ENCODE assay signal across 17 cellular contexts in the genomic region with DNA sequence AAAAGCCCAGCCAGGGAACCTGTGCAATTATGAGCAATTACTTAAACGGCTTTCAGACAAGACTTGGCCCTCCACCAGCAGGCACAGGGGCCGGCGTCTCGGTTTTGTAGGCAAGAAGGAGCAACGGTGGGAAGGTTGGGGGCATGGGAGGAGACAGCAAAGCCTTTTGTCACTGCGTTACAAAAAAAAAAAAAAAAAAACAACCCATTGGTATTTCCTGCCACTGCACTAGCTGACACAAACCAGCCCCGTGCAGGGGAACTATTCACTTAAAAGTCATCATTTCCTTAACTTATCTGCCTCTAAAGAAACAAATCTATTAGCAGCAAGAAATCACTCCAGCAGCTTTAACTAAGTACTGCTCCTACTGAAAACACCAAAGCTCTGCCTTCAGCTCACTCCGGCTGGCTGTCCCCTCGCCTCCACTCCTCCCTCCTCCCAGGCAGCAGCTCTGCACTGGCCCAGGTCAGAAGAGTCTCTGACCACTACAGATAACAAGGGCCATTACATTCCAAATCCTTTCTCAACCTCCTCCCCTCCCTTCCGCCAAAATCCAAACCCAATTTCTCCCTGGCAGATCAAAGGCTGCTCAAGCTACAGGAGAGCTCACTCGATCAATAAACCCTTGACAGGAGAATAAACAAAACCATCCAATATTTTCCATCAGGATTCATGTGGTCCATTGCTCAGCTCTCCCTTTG.
DNase-seq lines count a peak whose midpoint lies in the region; ATAC-seq, FAIRE-seq and TF ChIP-seq lines count a peak whose summit lies in the region.
"Had no signal": no experiment of that assay in that cellular context is flagged by ENCODE, and none has a peak within 500 bp of the region (broad histone marks: within the 10 kb centered on the region; RNA-seq: fewer than 3 reads in every experiment).

No MANE protein-coding gene starts in this region.

- no peak overlapping the region for H2BK5ac ChIP-seq in H9 (ENCODE audit: insufficient read length, low read length)

- H4K20me1 ChIP-seq in H9 (ENCODE audit: control insufficient read depth, insufficient read depth, insufficient read length) (no peaks in the 10 kb centered on the region), osteoblast (ENCODE audit: insufficient read depth, low read length) (no peaks in the 10 kb centered on the region)

- H3K27ac ChIP-seq in H9 (ENCODE audit: insufficient read length, low read depth, low read length), result no peak overlapping the region
- peak overlapping the region; percentile 13 for H3K27ac ChIP-seq in left ventricle myocardium inferior (replicated peaks)
- H3K27ac ChIP-seq in osteoblast (ENCODE audit: low read depth, low read length), result no peak overlapping the region
- no peak overlapping the region for H3K27ac ChIP-seq in tibial artery

- H3K9me3 ChIP-seq in H9 (ENCODE audit: control insufficient read depth, low read depth, low read length) (no peaks in the 10 kb centered on the region), left ventricle myocardium inferior (replicated peaks) (peaks cover 6% of the 10 kb centered on the region), osteoblast (ENCODE audit: low read depth, low read length) (no peaks in the 10 kb centered on the region), tibial artery (no peaks in the 10 kb centered on the region)
- H3K9me3 ChIP-seq: spleen had no signal

- H2AK5ac ChIP-seq in H9 (ENCODE audit: insufficient read length, low read length), result no peak overlapping the region

- ATAC-seq in HG03565 (IDR thresholded peaks at IDR 0.05; ENCODE audit: unreplicated experiment), result no peak
- ATAC-seq: activated CD8-positive, alpha-beta T cell treated with anti-CD3 and anti-CD28 coated beads, Interleukin-2, amount 10 ng/mL, durations not matched to agents 7 days and 5 days; natural killer cell had no signal

- no peak overlapping the region for H3K4me2 ChIP-seq in H9 (ENCODE audit: insufficient read depth, insufficient read length, low read length)
- peak overlapping the region; percentile 13 for H3K4me2 ChIP-seq in osteoblast (ENCODE audit: insufficient read depth, low read length)

- H3K36me3 ChIP-seq in left ventricle myocardium inferior (no peaks in the 10 kb centered on the region), osteoblast (ENCODE audit: insufficient read depth, low read length) (no peaks in the 10 kb centered on the region), tibial artery (no peaks in the 10 kb centered on the region)
- H3K36me3 ChIP-seq: spleen had no signal

- H3K4me1 Mint-ChIP-seq in H9, result peaks cover 11 to 12% of the 10 kb centered on the region in 2 experiments
- H3K4me1 Mint-ChIP-seq: CD14-positive monocyte, natural killer cell had no signal

- DNase-seq in H9 (peak; percentile 54), SW480 (ENCODE audit: low spot score) (peak; percentile 16), left ventricle myocardium inferior (no peak), osteoblast (ENCODE audit: insufficient read length, low spot score, missing footprints) (no peak), D341Med (ENCODE audit: low spot score) (no peak), tibial artery (no peak), GM19239 (ENCODE audit: insufficient read length, low spot score) (no peak)
- DNase-seq: activated CD8-positive, alpha-beta T cell treated with anti-CD3 and anti-CD28 coated beads, Interleukin-2, amount 10 ng/mL, durations not matched to agents 7 days and 5 days; activated gamma-delta T cell treated with Interleukin-2 at 50 U/mL for 16 hours; cerebellar nuclear complex; natural killer cell; NCI-H226; spleen had no signal

- no peak overlapping the region for H2BK12ac ChIP-seq in H9 (ENCODE audit: insufficient read length, low read depth, low read length)

- no peaks in the 10 kb centered on the region for H3K27me3 Mint-ChIP-seq in H9 (ENCODE audit: low read depth)

- H3K56ac ChIP-seq in H9 (ENCODE audit: insufficient read length, low read depth, low read length), result no peak overlapping the region

- no peak overlapping the region for H3T11ph ChIP-seq in H9 (ENCODE audit: low read length)

- no peak overlapping the region for H4K8ac ChIP-seq in H9 (replicated peaks; ENCODE audit: insufficient read length, low read depth, low read length)

- no peaks in the 10 kb centered on the region for H3K79me1 ChIP-seq in H9 (ENCODE audit: insufficient read depth, low read depth, low read length, poor library complexity, severe bottlenecking)

- peaks cover 4 to 7% of the 10 kb centered on the region in 2 experiments; a peak in 3 of 5 replicates for H3K9me3 Mint-ChIP-seq in H9
- H3K9me3 Mint-ChIP-seq: T-helper 2 cell treated with Interferon-gamma antibody and Interleukin-4, amounts not matched to agents 5 μg/mL and 100 μg/mL, for 36 hours had no signal

- no peak overlapping the region for H2BK20ac ChIP-seq in H9 (ENCODE audit: low read depth, low read length, poor library complexity, severe bottlenecking)

- H4K5ac ChIP-seq in H9 (ENCODE audit: insufficient read length, low read depth, low read length), result no peak overlapping the region

- no peaks in the 10 kb centered on the region for H3K23me2 ChIP-seq in H9 (ENCODE audit: insufficient read length, low read depth, low read length, poor library complexity, severe bottlenecking)

- peaks cover 0 to 5% (median 2%) of the 10 kb centered on the region in 3 experiments; a peak in 2 of 7 replicates for H3K36me3 Mint-ChIP-seq in H9 (ENCODE audit: insufficient read depth in 1 of 3, low read depth in 3 of 3)
- H3K36me3 Mint-ChIP-seq: CD14-positive monocyte, natural killer cell had no signal

- H3K79me2 ChIP-seq in H9 (ENCODE audit: insufficient read depth, low read length) (no peaks in the 10 kb centered on the region), osteoblast (ENCODE audit: insufficient read depth, low read length) (no peaks in the 10 kb centered on the region)

- peak overlapping the region in 1 of 2 experiments; percentile 24; a peak in 1 of 5 replicates for H3K4me3 Mint-ChIP-seq in H9
- H3K4me3 Mint-ChIP-seq: activated CD8-positive, alpha-beta T cell treated with anti-CD3 and anti-CD28 coated beads, Interleukin-2, amount 10 ng/mL, durations not matched to agents 7 days and 5 days; natural killer cell; T-helper 2 cell treated with Interferon-gamma antibody and Interleukin-4, amounts not matched to agents 5 μg/mL and 100 μg/mL, for 36 hours had no signal

- H3K27me3 ChIP-seq in H9 (ENCODE audit: insufficient read depth, low read length) (no peaks in the 10 kb centered on the region), left ventricle myocardium inferior (ENCODE audit: low read depth) (no peaks in the 10 kb centered on the region), osteoblast (ENCODE audit: insufficient read depth, low read length) (peaks cover 18% of the 10 kb centered on the region), tibial artery (no peaks in the 10 kb centered on the region)
- H3K27me3 ChIP-seq: spleen had no signal

- no peaks in the 10 kb centered on the region for H3K4me1 ChIP-seq in H9 (ENCODE audit: insufficient read depth, low read length)
- peaks cover 9% of the 10 kb centered on the region for H3K4me1 ChIP-seq in left ventricle myocardium inferior
- no peaks in the 10 kb centered on the region for H3K4me1 ChIP-seq in osteoblast (ENCODE audit: insufficient read depth, low read length)
- H3K4me1 ChIP-seq in tibial artery, result no peaks in the 10 kb centered on the region
- H3K4me1 ChIP-seq: spleen had no signal

- no CpG with 5 or more reads among the region's 11 CpGs for WGBS in H9 (ENCODE audit: extremely low coverage, insufficient read length, low lambda C conversion rate)

- no peak overlapping the region for H2BK15ac ChIP-seq in H9 (ENCODE audit: low read depth, low read length)

- H2BK120ac ChIP-seq in H9 (ENCODE audit: low read depth, low read length, poor library complexity, severe bottlenecking), result no peak overlapping the region

- H3K18ac ChIP-seq in H9 (ENCODE audit: insufficient read length, low read depth, low read length), result no peak overlapping the region

- H3K4me3 ChIP-seq in left ventricle myocardium inferior (no peak overlapping the region), osteoblast (ENCODE audit: insufficient read depth, low read length) (no peak overlapping the region), tibial artery (no peak overlapping the region)
- H3K4me3 ChIP-seq: spleen had no signal

- peak overlapping the region in 2 of 3 experiments; percentile 13 to 51; a peak in 5 of 7 replicates for H3K27ac Mint-ChIP-seq in H9
- H3K27ac Mint-ChIP-seq: activated CD8-positive, alpha-beta T cell treated with anti-CD3 and anti-CD28 coated beads, Interleukin-2, amount 10 ng/mL, durations not matched to agents 7 days and 5 days; CD14-positive monocyte; natural killer cell; T-helper 2 cell treated with Interferon-gamma antibody and Interleukin-4, amounts not matched to agents 5 μg/mL and 100 μg/mL, for 36 hours had no signal

- no peak overlapping the region for H4K91ac ChIP-seq in H9 (ENCODE audit: insufficient read length, low read depth, low read length)

- no peak overlapping the region for H3K4ac ChIP-seq in H9 (ENCODE audit: low read depth, low read length)

- no peak for TF ChIP-seq CTCF in H9 (conservative IDR thresholded peaks at IDR 0.05)
- no peak for TF ChIP-seq CTCF in left ventricle myocardium inferior (IDR thresholded peaks at IDR 0.05; ENCODE audit: borderline replicate concordance)
- TF ChIP-seq CTCF in osteoblast (IDR thresholded peaks at IDR 0.05; ENCODE audit: extremely low read depth, low read depth, low read length), result no peak
- TF ChIP-seq CTCF in tibial artery (IDR thresholded peaks at IDR 0.05), result no peak

- intact Hi-C loops in left ventricle myocardium inferior (cut with micrococcal nuclease), result no loop called here
- intact Hi-C loops in tibial artery (cut with DNase I; ENCODE audit: low total_unique reads), result no loop called here

- no peak for FAIRE-seq in GM19239 (lab: Jason Lieb, UNC)
- FAIRE-seq: islet of Langerhans had no signal

- no peak overlapping the region for H3K14ac ChIP-seq in H9 (ENCODE audit: insufficient read depth, low read length)

- no peak overlapping the region for H3K23ac ChIP-seq in H9 (ENCODE audit: insufficient read length, low read depth, low read length)

- H3K9ac ChIP-seq in H9 (ENCODE audit: extremely low read depth, insufficient read length, low read length), result no peak overlapping the region

- H2AFZ ChIP-seq in H9 (ENCODE audit: low read length), result no peak overlapping the region
- H2AFZ ChIP-seq in osteoblast (ENCODE audit: low read length), result no peak overlapping the region

Comparison
In these comparisons a context has a peak if more than half of its experiments do, and no peak if none do; other contexts are left out.
1. DNase-seq: peak in H9 (single experiment) and SW480 (single experiment); none in left ventricle myocardium inferior (single experiment), osteoblast (single experiment), D341Med (single experiment), tibial artery (0 of 2) and GM19239 (single experiment).